27 cellular contexts compared by ENCODE assay signal in genomic region chr10:48821111-48821510, GRCh38.
"Had no signal": no experiment of that assay in that cellular context is flagged by ENCODE, and none has a peak within 500 bp of the region (broad histone marks: within the 10 kb centered on the region; RNA-seq: fewer than 3 reads in every experiment).

No MANE protein-coding gene starts in this region.

- H3K27ac ChIP-seq: epithelial cell of prostate, foreskin keratinocyte, gastroesophageal sphincter, heart left ventricle, hepatocyte, neural progenitor cell, prostate gland, right atrium auricular region, sigmoid colon, thoracic aorta, tibial nerve, upper lobe of left lung, uterus had no signal

- H3K9me3 ChIP-seq: heart left ventricle, prostate gland, right atrium auricular region, sigmoid colon, thoracic aorta, tibial nerve, upper lobe of left lung, uterus had no signal

- H3K36me3 Mint-ChIP-seq: naive thymus-derived CD4-positive, alpha-beta T cell; neural progenitor cell had no signal

- H3K4me3 Mint-ChIP-seq: dendritic cell treated with granulocyte-macrophage colony-stimulating factor and Interleukin-4, amounts not matched to agents 40 ng/mL and 50 ng/mL, for 4 days; endodermal cell; nephron; neural progenitor cell; stimulated activated memory B cell treated with anti-CD40 and anti-IgM and Interleukin-4, amounts not matched to agents 10 μg/mL and 1 μg/mL and 100 μg/mL, for 72 hours; stimulated activated naive CD8-positive, alpha-beta T cell treated with anti-CD3 and anti-CD28 coated beads, Interleukin-15, Interleukin-2, amounts not matched to agents 100 ng/mL and 50 ng/mL, for 24 hours had no signal

- H3K9ac ChIP-seq: neural progenitor cell had no signal

- H3K27me3 Mint-ChIP-seq: dendritic cell treated with granulocyte-macrophage colony-stimulating factor and Interleukin-4, amounts not matched to agents 40 ng/mL and 50 ng/mL, for 4 days; stimulated activated memory B cell treated with anti-CD40 and anti-IgM and Interleukin-4, amounts not matched to agents 10 μg/mL and 1 μg/mL and 100 μg/mL, for 72 hours; stimulated activated naive CD8-positive, alpha-beta T cell treated with anti-CD3 and anti-CD28 coated beads, Interleukin-15, Interleukin-2, amounts not matched to agents 100 ng/mL and 50 ng/mL, for 24 hours had no signal

- H3K36me3 ChIP-seq: gastroesophageal sphincter, neural progenitor cell, prostate gland, right atrium auricular region, sigmoid colon, thoracic aorta, tibial nerve, upper lobe of left lung, uterus had no signal

- H3K4me1 Mint-ChIP-seq: endodermal cell, nephron had no signal

- H3K4me1 ChIP-seq: foreskin keratinocyte, gastroesophageal sphincter, heart left ventricle, neural progenitor cell, prostate gland, right atrium auricular region, sigmoid colon, tibial nerve, upper lobe of left lung, uterus had no signal

- H3K4me3 ChIP-seq: gastroesophageal sphincter, heart left ventricle, hepatocyte, lung, neural progenitor cell, prostate gland, right atrium auricular region, sigmoid colon, thoracic aorta, tibial nerve, upper lobe of left lung, uterus had no signal

- H3K4me2 ChIP-seq: hepatocyte, neural progenitor cell had no signal

- H3K27ac Mint-ChIP-seq: dendritic cell treated with granulocyte-macrophage colony-stimulating factor and Interleukin-4, amounts not matched to agents 40 ng/mL and 50 ng/mL, for 4 days; endodermal cell; naive thymus-derived CD4-positive, alpha-beta T cell; nephron; neural progenitor cell; stimulated activated naive CD8-positive, alpha-beta T cell treated with anti-CD3 and anti-CD28 coated beads, Interleukin-15, Interleukin-2, amounts not matched to agents 100 ng/mL and 50 ng/mL, for 24 hours had no signal

- H3K27me3 ChIP-seq: heart left ventricle, hepatocyte, neural progenitor cell, right atrium auricular region, sigmoid colon, tibial nerve, upper lobe of left lung, uterus had no signal

- H3K9me3 Mint-ChIP-seq: dendritic cell treated with granulocyte-macrophage colony-stimulating factor and Interleukin-4, amounts not matched to agents 40 ng/mL and 50 ng/mL, for 4 days; endodermal cell; nephron; neural progenitor cell; stimulated activated memory B cell treated with anti-CD40 and anti-IgM and Interleukin-4, amounts not matched to agents 10 μg/mL and 1 μg/mL and 100 μg/mL, for 72 hours; stimulated activated naive CD8-positive, alpha-beta T cell treated with anti-CD3 and anti-CD28 coated beads, Interleukin-15, Interleukin-2, amounts not matched to agents 100 ng/mL and 50 ng/mL, for 24 hours had no signal

- DNase-seq: effector CD8-positive, alpha-beta T cell; endodermal cell; heart left ventricle; kidney; mesendoderm; midbrain; naive thymus-derived CD4-positive, alpha-beta T cell; nucleus accumbens; sigmoid colon; stimulated activated CD4-positive, alpha-beta T cell treated with anti-CD3 and anti-CD28 coated beads, Interleukin-2, amount 100 ng/mL, for 24 hours; stimulated activated CD4-positive, alpha-beta T cell treated with anti-CD3 and anti-CD28 coated beads, Interleukin-4, amount 100 ng/mL, for 24 hours; uterus had no signal

- H2AFZ ChIP-seq: hepatocyte, neural progenitor cell had no signal
